ENCODE assay signal across 16 cellular contexts in the genomic region with DNA sequence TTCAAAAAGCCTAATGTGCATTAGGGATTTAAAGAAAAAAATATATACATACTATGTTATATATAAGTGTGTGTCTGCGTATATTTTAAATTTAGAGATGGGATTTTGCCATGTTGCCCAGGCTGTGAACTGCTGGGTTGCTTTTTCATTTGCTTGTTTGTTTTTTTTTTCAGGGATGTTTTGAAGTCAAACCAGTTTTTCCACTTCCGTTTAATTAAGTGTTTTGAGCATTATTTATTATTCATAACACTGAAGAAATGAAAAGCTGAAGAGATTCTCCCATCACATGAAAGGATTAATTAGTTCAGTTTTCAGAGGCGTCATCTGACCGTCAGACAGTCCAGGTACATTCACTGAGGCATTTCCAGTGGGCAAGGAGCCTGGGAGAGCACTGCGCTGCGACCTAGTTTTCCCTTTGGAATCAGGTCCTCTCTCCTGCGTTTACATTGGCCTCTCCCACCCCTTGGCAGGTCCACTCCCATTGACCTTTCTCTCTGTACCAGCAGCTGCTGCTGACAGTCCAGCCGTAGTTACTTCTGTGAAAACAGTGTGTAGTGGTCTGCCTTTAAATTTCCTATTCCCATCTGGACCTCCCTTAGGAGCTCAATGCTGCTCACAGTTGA. TPM values are rescaled to one million over a fixed set of nuclear protein-coding genes. Genes with fewer than 3 reads are reported as not detected.
A peak's percentile ranks its signal among the peaks of the same experiment; 100 is the strongest.
DNase-seq lines count a peak whose midpoint lies in the region; ATAC-seq and TF ChIP-seq lines count a peak whose summit lies in the region.
"Had no signal": no experiment of that assay in that cellular context is flagged by ENCODE, and none has a peak within 500 bp of the region (broad histone marks: within the 10 kb centered on the region; RNA-seq: fewer than 3 reads in every experiment).

No MANE protein-coding gene starts in this region.

- in situ Hi-C loops in IMR-90 (cut with MboI; ENCODE audit: low sequenced_read_pairs): no loop called here

- dilution Hi-C loops in IMR-90 (cut with HindIII; ENCODE audit: low sequenced_read_pairs, unreplicated experiment): no loop called here

- peak overlapping the region; percentile 4 for H3K27ac Mint-ChIP-seq in Calu3 (ENCODE audit: unreplicated experiment)
- H3K27ac Mint-ChIP-seq: activated naive CD8-positive, alpha-beta T cell treated with anti-CD3 and anti-CD28 coated beads for 36 hours; stimulated activated effector memory CD8-positive, alpha-beta T cell treated with anti-CD3 and anti-CD28 coated beads, Interleukin-12 subunit alpha, Interleukin-12 subunit beta, amount 100 ng/mL, for 72 hours had no signal

- 0 out of 4 replicates have a peak overlapping the region, but pooled peaks of 1 of the 2 experiments have one; percentile 16 for H4K8ac ChIP-seq in IMR-90 (ENCODE audit: low read depth in 2 of 2, low read length in 2 of 2)
- H4K8ac ChIP-seq in mesendoderm (ENCODE audit: low read depth, low read length): no peak overlapping the region

- H4K20me1 ChIP-seq in IMR-90 (ENCODE audit: insufficient read depth, low read length): no peaks in the 10 kb centered on the region

- H3K27me3 Mint-ChIP-seq in Calu3 (ENCODE audit: unreplicated experiment): no peaks in the 10 kb centered on the region

- no peaks in the 10 kb centered on the region for H3K79me2 ChIP-seq in mesendoderm (ENCODE audit: control insufficient read depth, insufficient read depth, low read length)

- H2BK15ac ChIP-seq in IMR-90 (ENCODE audit: low read depth, low read length) (peak overlapping the region; percentile 19; the same call in 1 of the 3 replicates), mesendoderm (replicated peaks; ENCODE audit: low read depth) (no peak overlapping the region)

- H2BK5ac ChIP-seq in IMR-90 (ENCODE audit: low read depth, low read length, poor library complexity, severe bottlenecking): no peak overlapping the region
- no peak overlapping the region for H2BK5ac ChIP-seq in mesendoderm (ENCODE audit: low read length)

- H4K5ac ChIP-seq in IMR-90 (ENCODE audit: low read depth, low read length): 0 out of 2 replicates have a peak overlapping the region, but pooled peaks have one; percentile 53
- H4K5ac ChIP-seq in mesendoderm (ENCODE audit: low read length): no peak overlapping the region

- H3K27me3 ChIP-seq in IMR-90 (ENCODE audit: control insufficient read depth, insufficient read depth, low read length) (no peaks in the 10 kb centered on the region), duodenal mucosa (ENCODE audit: control insufficient read depth in 1 of 2, insufficient read depth in 2 of 2, low read length in 2 of 2) (no peaks in the 10 kb centered on the region), mesendoderm (ENCODE audit: insufficient read depth, low read length, poor library complexity) (no peaks in the 10 kb centered on the region)

- H3K56ac ChIP-seq in IMR-90 (ENCODE audit: extremely low read depth, insufficient read depth, low read length) (no peak overlapping the region), mesendoderm (ENCODE audit: low read length) (no peak overlapping the region)

- DNase-seq in Calu3: no peak
- no peak for DNase-seq in IMR-90
- peak; percentile 4 for DNase-seq in mesendoderm
- no peak for DNase-seq in NCI-H2227 treated with DMSO at 0.1 percent for 48 hours (lab: John Stamatoyannopoulos, UW)
- DNase-seq in cortex of kidney (lab: John Stamatoyannopoulos, UW): no peak
- DNase-seq in 8988T: no peak
- DNase-seq: activated naive CD8-positive, alpha-beta T cell treated with anti-CD3 and anti-CD28 coated beads for 36 hours; AML-193; Kasumi-1; NCI-H2029; stimulated activated CD4-positive, alpha-beta T cell treated with anti-CD3 and anti-CD28 coated beads, Interleukin-4, amount 100 ng/mL, for 1 hour; SW 1271 had no signal

- H3K18ac ChIP-seq in IMR-90 (ENCODE audit: low read depth, low read length) (peak overlapping the region; percentile 30), mesendoderm (ENCODE audit: low read length) (no peak overlapping the region)

- ATAC-seq in IMR-90 (ENCODE audit: low read depth) (no peak), HG02678 (IDR thresholded peaks at IDR 0.05; ENCODE audit: unreplicated experiment) (no peak)
- ATAC-seq: activated CD4-positive, CD25-positive, alpha-beta regulatory T cell treated with anti-CD3 and anti-CD28 coated beads, Interleukin-2, amount 50 U/mL, for 24 hours; stimulated activated effector memory CD8-positive, alpha-beta T cell treated with anti-CD3 and anti-CD28 coated beads, Interleukin-12 subunit alpha, Interleukin-12 subunit beta, amount 100 ng/mL, for 72 hours had no signal

- H3K4ac ChIP-seq in IMR-90 (ENCODE audit: low read depth, low read length) (no peak overlapping the region), mesendoderm (ENCODE audit: low read depth, low read length) (no peak overlapping the region)

- H3K79me1 ChIP-seq in IMR-90 (ENCODE audit: low read depth in 1 of 2, low read length in 2 of 2) (no peaks in the 10 kb centered on the region), mesendoderm (ENCODE audit: low read length) (no peaks in the 10 kb centered on the region)

- H3K4me1 Mint-ChIP-seq in Calu3 (ENCODE audit: low read depth, unreplicated experiment): peaks cover 32% of the 10 kb centered on the region

- H3K9me3 Mint-ChIP-seq in Calu3 (ENCODE audit: low read depth, unreplicated experiment): peaks cover 3% of the 10 kb centered on the region

- 0 out of 2 replicates have a peak overlapping the region, but pooled peaks have one; percentile 18 for H2BK120ac ChIP-seq in IMR-90 (ENCODE audit: low read depth, low read length)
- no peak overlapping the region for H2BK120ac ChIP-seq in mesendoderm (ENCODE audit: low read depth, low read length)

- 71% methylated on average over 4 of the region's 8 CpGs; no CpG with 5 or more reads in 1 of the 2 experiments for WGBS in IMR-90 (ENCODE audit: extremely low coverage in 2 of 2, insufficient read length in 1 of 2), 2 experiments
- WGBS in mesendoderm (ENCODE audit: extremely low coverage, insufficient coverage, low lambda C conversion rate): no CpG with 5 or more reads among the region's 8 CpGs

- H2AK5ac ChIP-seq in IMR-90 (ENCODE audit: low read depth, low read length): no peak overlapping the region; the same call in 1 of the 2 replicates
- H2AK5ac ChIP-seq in mesendoderm (ENCODE audit: low read length): no peak overlapping the region

- H2AK9ac ChIP-seq in IMR-90 (replicated peaks; ENCODE audit: low read depth, low read length, poor library complexity): no peak overlapping the region

- H3K9me1 ChIP-seq in IMR-90 (ENCODE audit: insufficient read depth, low read length): peaks cover 7% of the 10 kb centered on the region; the same call in 1 of the 2 replicates

- no peak overlapping the region for H3K27ac ChIP-seq in IMR-90 (ENCODE audit: insufficient read depth, low read length)
- no peak overlapping the region for H3K27ac ChIP-seq in duodenal mucosa (ENCODE audit: low read depth, low read length)
- no peak overlapping the region for H3K27ac ChIP-seq in mesendoderm (ENCODE audit: low read depth, low read length)

- no peak overlapping the region; the same call in 1 of the 2 replicates for H4K91ac ChIP-seq in IMR-90 (ENCODE audit: insufficient read depth, low read depth, low read length)

- TF ChIP-seq POLR2A in IMR-90 (IDR thresholded peaks at IDR 0.05; ENCODE audit: low read depth, low read length): no peak

- peak overlapping the region; percentile 49; the same call in 1 of the 2 replicates for H3K4me2 ChIP-seq in IMR-90 (ENCODE audit: low read depth, low read length)
- no peak overlapping the region for H3K4me2 ChIP-seq in mesendoderm (ENCODE audit: low read length)

- no peak for TF ChIP-seq CTCF in Calu3 (IDR thresholded peaks at IDR 0.05; ENCODE audit: unreplicated experiment)
- no peak for TF ChIP-seq CTCF in IMR-90 (conservative IDR thresholded peaks at IDR 0.05; ENCODE audit: low read depth, low read length)

- H3K4me3 ChIP-seq in IMR-90 (ENCODE audit: insufficient read depth, low read depth, low read length) (no peak overlapping the region), duodenal mucosa (ENCODE audit: low read depth in 1 of 2, low read length in 2 of 2) (peak overlapping the region; percentile 10 to 38), mesendoderm (ENCODE audit: low read length) (no peak overlapping the region)

- H3K4me3 Mint-ChIP-seq in Calu3 (ENCODE audit: low read depth, unreplicated experiment): peak overlapping the region; percentile 15
- H3K4me3 Mint-ChIP-seq: activated naive CD8-positive, alpha-beta T cell treated with anti-CD3 and anti-CD28 coated beads for 36 hours; stimulated activated effector memory CD8-positive, alpha-beta T cell treated with anti-CD3 and anti-CD28 coated beads, Interleukin-12 subunit alpha, Interleukin-12 subunit beta, amount 100 ng/mL, for 72 hours had no signal

- no peaks in the 10 kb centered on the region for H3K36me3 ChIP-seq in IMR-90 (ENCODE audit: control insufficient read depth, insufficient read depth, low read length)
- no peaks in the 10 kb centered on the region for H3K36me3 ChIP-seq in duodenal mucosa (ENCODE audit: control insufficient read depth in 1 of 2, insufficient read depth in 2 of 2, low read length in 2 of 2)
- no peaks in the 10 kb centered on the region for H3K36me3 ChIP-seq in mesendoderm (ENCODE audit: control insufficient read depth, insufficient read depth, low read length)

- POLR2A ChIA-PET in IMR-90 (lab: Charles Lee; ENCODE audit: unreplicated experiment): no interaction called here

- H3K23ac ChIP-seq in IMR-90 (ENCODE audit: low read depth, low read length) (no peak overlapping the region), mesendoderm (ENCODE audit: low read length) (no peak overlapping the region)

- intact Hi-C loops in Calu3 (cut with micrococcal nuclease; ENCODE audit: unreplicated experiment) (no loop called here), IMR-90 (cut with micrococcal nuclease) (no loop called here)

- no peak for TF ChIP-seq RAD21 in IMR-90 (IDR thresholded peaks at IDR 0.05; ENCODE audit: low read length)

- H3K9ac ChIP-seq in IMR-90 (ENCODE audit: low read depth, low read length): no peak overlapping the region
- no peak overlapping the region for H3K9ac ChIP-seq in duodenal mucosa (ENCODE audit: low read depth in 1 of 2, low read length in 2 of 2)
- H3K9ac ChIP-seq in mesendoderm (ENCODE audit: low read length): no peak overlapping the region

- H3K9me3 ChIP-seq in IMR-90 (ENCODE audit: control insufficient read depth, insufficient read depth, low read length): no peaks in the 10 kb centered on the region
- H3K9me3 ChIP-seq in duodenal mucosa (ENCODE audit: control insufficient read depth in 1 of 2, low read length in 2 of 2): no peaks in the 10 kb centered on the region

- H3K36me3 Mint-ChIP-seq in Calu3 (ENCODE audit: insufficient read depth, unreplicated experiment): no peaks in the 10 kb centered on the region

- CTCF ChIA-PET in Calu3 (lab: Charles Lee): interaction anchor here (0.6 to 1.0 kb wide), 3 partner anchors 20 to 137 kb away, joined by 3 to 4 read pairs (median 3); no protein-coding TSS in a partner anchor
- CTCF ChIA-PET in IMR-90 (lab: Yijun Ruan, JAX): interaction anchor here (0.6 to 0.7 kb wide), 2 partner anchors 12 to 227 kb away, joined by 3 read pairs; no protein-coding TSS in a partner anchor

- no peak overlapping the region for H2BK20ac ChIP-seq in IMR-90 (ENCODE audit: low read depth, low read length)

- no TSS peak for BruUV-seq in Calu3 (replicated peaks; lab: Mats Ljungman, UMichigan)
- no TSS peak for BruUV-seq in IMR-90 (replicated peaks; lab: Mats Ljungman, UMichigan)

- no peak overlapping the region for H2AFZ ChIP-seq in IMR-90 (replicated peaks; ENCODE audit: low read length, poor library complexity)

- H3K4me1 ChIP-seq in IMR-90 (ENCODE audit: control insufficient read depth, insufficient read depth, low read length) (peaks cover 7% of the 10 kb centered on the region), duodenal mucosa (ENCODE audit: control insufficient read depth in 1 of 2, insufficient read depth in 2 of 2, low read length in 2 of 2) (peaks cover 5 to 6% of the 10 kb centered on the region in 2 donors), mesendoderm (ENCODE audit: control insufficient read depth, low read depth, low read length) (no peaks in the 10 kb centered on the region)

- no peak overlapping the region for H3K14ac ChIP-seq in IMR-90 (replicated peaks; ENCODE audit: low read depth, low read length)

RNA-seq across cellular contexts. Expression of a gene that starts 26.0 kb away (rescaled TPM):
- total RNA-seq in Calu3 (2022) (32.9 and 33.4 TPM in 2 replicates), IMR-90 (2012; rRNA removed) (82.2 and 86.7 TPM in 2 replicates)
- polyA plus RNA-seq in IMR-90 (2012; rRNA removed): 4.8 and 19.3 TPM in 2 replicates
- 1.5 and 2.1 TPM in 2 replicates for polyA plus RNA-seq in IMR-90 (2012; cell fraction: cytosol; rRNA removed)
- 2.7 and 46.8 TPM in 2 replicates for polyA plus RNA-seq in IMR-90 (2012; cell fraction: nucleus; rRNA removed; ENCODE audit: low replicate concordance)
- polyA plus RNA-seq in mesendoderm (2013, experiment 1 of 2): 3.7 TPM
- polyA plus RNA-seq in mesendoderm (2013, experiment 2 of 2): 3.6 TPM

Comparison
In these comparisons a context has a peak if more than half of its experiments do, and no peak if none do; other contexts are left out.
1. H3K4me3 ChIP-seq: peak in duodenal mucosa (2 of 2); none in IMR-90 (single experiment) and mesendoderm (single experiment).